Comparison of ENCODE assay signal across 18 cellular contexts in the genomic region with DNA sequence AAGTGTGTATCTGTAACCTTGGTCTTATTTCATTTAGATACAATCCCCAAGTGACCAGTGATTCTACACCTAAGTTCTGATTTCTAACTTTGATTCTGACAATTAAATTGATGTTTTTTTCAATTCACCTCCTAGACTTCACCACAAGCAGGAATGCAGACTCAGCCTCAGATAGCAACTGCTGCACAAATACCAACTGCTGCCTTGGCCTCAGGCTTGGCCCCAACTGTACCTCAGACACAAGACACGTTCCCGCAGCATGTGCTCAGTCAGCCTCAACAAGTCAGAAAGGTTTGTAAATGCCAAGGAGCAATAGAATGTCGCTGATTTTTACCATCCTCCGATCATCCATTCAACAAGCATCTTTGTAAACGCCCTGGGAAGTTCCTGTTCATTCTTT.
"Had no signal": no experiment of that assay in that cellular context is flagged by ENCODE, and none has a peak within 500 bp of the region (broad histone marks: within the 10 kb centered on the region; RNA-seq: fewer than 3 reads in every experiment).

No MANE protein-coding gene starts in this region.

- H3K27ac ChIP-seq: colonic mucosa, skin epidermis, upper lobe of left lung, vagina, WERI-Rb-1 had no signal

- H3K4me3 ChIP-seq: colonic mucosa, gastrocnemius medialis, skin epidermis, upper lobe of left lung, vagina had no signal

- H3K27ac Mint-ChIP-seq: activated CD8-positive, alpha-beta T cell treated with anti-CD3 and anti-CD28 coated beads for 36 hours; activated naive CD8-positive, alpha-beta T cell treated with anti-CD3 and anti-CD28 coated beads, Interleukin-2, amount 50 U/mL, for 24 hours; activated T-helper 17 cell treated with anti-CD3 and anti-CD28 coated beads, Interleukin-2, amount 50 U/mL, for 72 hours; naive thymus-derived CD4-positive, alpha-beta T cell; stimulated activated naive CD8-positive, alpha-beta T cell treated with anti-CD3 and anti-CD28 coated beads, Interleukin-15, Interleukin-2, amounts not matched to agents 100 ng/mL and 50 ng/mL, for 24 hours; T-helper 1 cell treated with Interleukin-12 subunit alpha and Interleukin-12 subunit beta and Interleukin-4 antibody, amounts not matched to agents 30 μg/mL and 1 μg/mL, for 36 hours had no signal

- H3K4me3 Mint-ChIP-seq: activated CD8-positive, alpha-beta T cell treated with anti-CD3 and anti-CD28 coated beads for 36 hours; activated naive CD4-positive, alpha-beta T cell treated with anti-CD3 and anti-CD28 coated beads, Interleukin-2, amount 50 U/mL, for 24 hours; activated naive CD8-positive, alpha-beta T cell treated with anti-CD3 and anti-CD28 coated beads, Interleukin-2, amount 50 U/mL, for 24 hours; activated T-cell treated with anti-CD3 and anti-CD28 coated beads, Interleukin-2, amount 50 U/mL, for 4 hours; activated T-helper 17 cell treated with anti-CD3 and anti-CD28 coated beads, Interleukin-2, amount 50 U/mL, for 72 hours; naive thymus-derived CD4-positive, alpha-beta T cell; neural crest cell; stimulated activated naive CD8-positive, alpha-beta T cell treated with anti-CD3 and anti-CD28 coated beads, Interleukin-15, Interleukin-2, amounts not matched to agents 100 ng/mL and 50 ng/mL, for 24 hours; T-helper 1 cell treated with Interleukin-12 subunit alpha and Interleukin-12 subunit beta and Interleukin-4 antibody, amounts not matched to agents 30 μg/mL and 1 μg/mL, for 36 hours had no signal

- DNase-seq: gastrocnemius medialis, left cardiac atrium, left ventricle myocardium superior, upper lobe of left lung had no signal

- H3K9me3 Mint-ChIP-seq: activated CD8-positive, alpha-beta T cell treated with anti-CD3 and anti-CD28 coated beads for 36 hours; activated naive CD4-positive, alpha-beta T cell treated with anti-CD3 and anti-CD28 coated beads, Interleukin-2, amount 50 U/mL, for 24 hours; activated naive CD8-positive, alpha-beta T cell treated with anti-CD3 and anti-CD28 coated beads, Interleukin-2, amount 50 U/mL, for 24 hours; activated T-cell treated with anti-CD3 and anti-CD28 coated beads, Interleukin-2, amount 50 U/mL, for 4 hours; activated T-helper 17 cell treated with anti-CD3 and anti-CD28 coated beads, Interleukin-2, amount 50 U/mL, for 72 hours; naive thymus-derived CD4-positive, alpha-beta T cell; neural crest cell; stimulated activated naive CD8-positive, alpha-beta T cell treated with anti-CD3 and anti-CD28 coated beads, Interleukin-15, Interleukin-2, amounts not matched to agents 100 ng/mL and 50 ng/mL, for 24 hours; T-helper 1 cell treated with Interleukin-12 subunit alpha and Interleukin-12 subunit beta and Interleukin-4 antibody, amounts not matched to agents 30 μg/mL and 1 μg/mL, for 36 hours had no signal

- H3K4me1 ChIP-seq: colonic mucosa, upper lobe of left lung, vagina had no signal

- FAIRE-seq: keratinocyte had no signal

- H3K4me1 Mint-ChIP-seq: activated naive CD4-positive, alpha-beta T cell treated with anti-CD3 and anti-CD28 coated beads, Interleukin-2, amount 50 U/mL, for 24 hours; activated T-helper 17 cell treated with anti-CD3 and anti-CD28 coated beads, Interleukin-2, amount 50 U/mL, for 72 hours; naive thymus-derived CD4-positive, alpha-beta T cell; neural crest cell had no signal

- H3K27me3 ChIP-seq: colonic mucosa, gastrocnemius medialis, upper lobe of left lung, vagina had no signal

- H3K9me3 ChIP-seq: colonic mucosa, gastrocnemius medialis, upper lobe of left lung, vagina had no signal

- H3K27me3 Mint-ChIP-seq: activated CD8-positive, alpha-beta T cell treated with anti-CD3 and anti-CD28 coated beads for 36 hours; activated naive CD4-positive, alpha-beta T cell treated with anti-CD3 and anti-CD28 coated beads, Interleukin-2, amount 50 U/mL, for 24 hours; activated naive CD8-positive, alpha-beta T cell treated with anti-CD3 and anti-CD28 coated beads, Interleukin-2, amount 50 U/mL, for 24 hours; activated T-helper 17 cell treated with anti-CD3 and anti-CD28 coated beads, Interleukin-2, amount 50 U/mL, for 72 hours; naive thymus-derived CD4-positive, alpha-beta T cell; stimulated activated naive CD8-positive, alpha-beta T cell treated with anti-CD3 and anti-CD28 coated beads, Interleukin-15, Interleukin-2, amounts not matched to agents 100 ng/mL and 50 ng/mL, for 24 hours had no signal

- ATAC-seq: activated CD8-positive, alpha-beta T cell treated with anti-CD3 and anti-CD28 coated beads for 36 hours; activated naive CD8-positive, alpha-beta T cell treated with anti-CD3 and anti-CD28 coated beads, Interleukin-2, amount 50 U/mL, for 24 hours; activated T-cell treated with anti-CD3 and anti-CD28 coated beads, Interleukin-2, amount 50 U/mL, for 4 hours; activated T-helper 17 cell treated with anti-CD3 and anti-CD28 coated beads, Interleukin-2, amount 50 U/mL, for 72 hours; left cardiac atrium had no signal
